In the genomic region with DNA sequence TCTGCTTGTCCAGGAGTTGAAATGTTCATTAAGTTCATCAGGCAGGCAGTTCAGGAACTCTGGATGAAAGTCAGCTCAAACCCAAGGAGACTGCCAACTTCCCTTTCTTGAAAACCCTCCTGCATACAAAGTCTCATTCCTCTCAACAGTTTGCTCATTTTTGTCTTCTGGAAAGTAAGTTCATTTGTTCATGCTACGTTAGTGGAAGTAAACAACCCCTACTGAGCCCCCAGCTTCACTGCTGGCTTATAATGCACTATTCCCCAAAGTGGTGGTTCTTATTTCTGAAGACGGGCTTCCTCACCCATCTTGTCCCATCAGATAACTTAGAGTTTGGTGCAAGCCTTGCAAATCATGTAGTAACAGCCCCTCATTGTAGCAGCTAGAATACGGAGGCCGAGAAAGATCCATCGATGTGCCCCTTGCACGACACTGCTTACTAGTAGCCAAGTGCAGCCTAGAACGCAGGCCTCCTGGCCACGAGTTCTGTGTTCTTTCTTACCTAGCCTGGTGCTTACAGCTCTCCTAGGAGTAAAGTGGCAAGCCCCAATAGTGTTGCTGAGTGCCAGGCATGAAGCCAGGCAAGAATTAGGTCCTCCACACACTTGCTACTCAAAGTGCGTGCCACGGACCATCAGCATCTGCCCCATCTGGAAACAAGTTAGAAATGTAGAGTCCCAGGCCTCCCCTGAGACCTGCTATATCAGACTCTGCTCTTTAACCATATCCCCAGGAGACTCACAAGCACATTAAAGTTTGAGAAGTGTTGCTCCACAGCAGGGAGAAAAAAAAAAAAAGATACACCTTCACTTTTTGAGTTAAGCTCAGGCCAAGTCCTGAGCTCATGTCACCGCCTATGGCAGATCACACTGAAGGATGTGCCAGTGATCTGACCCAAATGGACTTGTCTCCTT, we compare ENCODE assay signal across 1 cellular context.
TF ChIP-seq lines count a peak whose summit lies in the region.

No MANE protein-coding gene starts in this region.

TF ChIP-seq in IMR-90, 13 proteins besides CTCF, POLR2A, EP300 and RAD21:
- no peak for TF ChIP-seq RCOR1 (IDR thresholded peaks at IDR 0.05; ENCODE audit: insufficient replicate concordance, low read length)
